In the genomic region with DNA sequence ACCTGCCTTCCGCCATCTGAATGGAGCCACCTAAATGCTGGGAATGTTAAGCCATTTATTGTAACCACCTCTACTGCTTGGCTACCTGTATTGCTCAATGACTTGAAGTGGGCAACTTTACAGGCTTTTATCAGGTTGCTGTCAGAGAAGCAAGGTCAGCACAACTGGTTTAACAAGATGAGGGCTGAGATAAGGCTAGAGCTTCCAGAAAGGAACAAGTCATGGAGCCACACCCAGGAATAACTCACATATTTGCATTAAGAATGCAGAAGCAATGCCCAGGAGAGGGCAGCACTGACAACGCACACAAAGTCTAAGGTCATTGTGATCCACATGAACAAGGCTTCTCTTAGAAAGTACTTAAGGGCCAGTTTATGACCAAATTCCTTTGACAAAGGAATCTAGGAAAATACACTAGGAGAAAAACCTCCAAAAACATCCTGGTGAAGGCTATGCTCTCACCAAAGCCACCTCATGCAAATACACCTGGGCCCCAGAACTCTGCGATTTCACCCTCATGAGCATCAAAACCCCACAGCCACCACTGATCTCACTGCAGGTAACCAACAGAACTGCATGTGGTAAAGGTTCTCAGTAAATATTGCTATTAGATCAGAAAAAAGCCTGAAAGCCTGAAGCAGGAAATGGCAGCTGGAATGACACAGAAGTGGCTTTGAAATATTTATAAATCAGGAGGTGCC, we compare ENCODE assay signal across 9 cellular contexts. TPM values are rescaled to one million over a fixed set of nuclear protein-coding genes. Genes with fewer than 3 reads are reported as not detected.
DNase-seq lines count a peak whose midpoint lies in the region; ATAC-seq, FAIRE-seq and TF ChIP-seq lines count a peak whose summit lies in the region.
"Had no signal": no experiment of that assay in that cellular context is flagged by ENCODE, and none has a peak within 500 bp of the region (broad histone marks: within the 10 kb centered on the region; RNA-seq: fewer than 3 reads in every experiment).

No MANE protein-coding gene starts in this region.

- H3K36me3 ChIP-seq in hepatocyte (replicated peaks; ENCODE audit: insufficient read depth, low read depth), result no peaks in the 10 kb centered on the region

- H3K27me3 ChIP-seq in hepatocyte, result no peaks in the 10 kb centered on the region

- H4K20me1 ChIP-seq in hepatocyte (ENCODE audit: insufficient read depth, poor library complexity, severe bottlenecking), result no peaks in the 10 kb centered on the region

- FAIRE-seq in GM12892 (lab: Jason Lieb, UNC), result peak; percentile 87

- H3K36me3 Mint-ChIP-seq in activated naive CD8-positive, alpha-beta T cell treated with anti-CD3 and anti-CD28 coated beads for 36 hours, result no peaks in the 10 kb centered on the region

- peak; percentile 65 for ATAC-seq in HG02840 (IDR thresholded peaks at IDR 0.05; ENCODE audit: low FRiP score, unreplicated experiment)

- WGBS in hepatocyte (ENCODE audit: low lambda C conversion rate, missing lambda C conversion rate), result 67% methylated on average over 3 of the region's 3 CpGs

- H3K9me2 ChIP-seq in hepatocyte (replicated peaks; ENCODE audit: insufficient read depth), result no peaks in the 10 kb centered on the region

- H3K4me3 ChIP-seq in AG09309 (ENCODE audit: control insufficient read depth, low read depth, low read length) (no peak overlapping the region), hepatocyte (no peak overlapping the region)
- H3K4me3 ChIP-seq: SK-N-MC had no signal

- H3K4me3 Mint-ChIP-seq in activated naive CD8-positive, alpha-beta T cell treated with anti-CD3 and anti-CD28 coated beads for 36 hours, result no peak overlapping the region

- no peaks in the 10 kb centered on the region for H3K27me3 Mint-ChIP-seq in activated naive CD8-positive, alpha-beta T cell treated with anti-CD3 and anti-CD28 coated beads for 36 hours

- peak overlapping the region; percentile 16 for H2AFZ ChIP-seq in hepatocyte

- no peak overlapping the region for H3K4me2 ChIP-seq in hepatocyte

- no peaks in the 10 kb centered on the region for H3K9me3 Mint-ChIP-seq in activated naive CD8-positive, alpha-beta T cell treated with anti-CD3 and anti-CD28 coated beads for 36 hours

- peaks cover 26% of the 10 kb centered on the region for H3K79me2 ChIP-seq in hepatocyte

- H3K27ac ChIP-seq in hepatocyte, result peak overlapping the region; percentile 84
- H3K27ac ChIP-seq: SK-N-MC had no signal

- TF ChIP-seq POLR2A in GM12892 (IDR thresholded peaks at IDR 0.05; ENCODE audit: low read depth, low read length), result no peak

- H3K4me1 ChIP-seq in hepatocyte (ENCODE audit: insufficient read depth), result peaks cover 8% of the 10 kb centered on the region

- H3K9me3 ChIP-seq in hepatocyte (ENCODE audit: low read depth), result no peaks in the 10 kb centered on the region

- peak; percentile 71 for TF ChIP-seq CTCF in AG09309 (IDR thresholded peaks at IDR 0.05; ENCODE audit: control insufficient read depth, insufficient read depth, low read depth, low read length, missing control alignments)
- peak; percentile 48 for TF ChIP-seq CTCF in hepatocyte (IDR thresholded peaks at IDR 0.05; ENCODE audit: poor library complexity)

- peaks cover 17% of the 10 kb centered on the region for H3K4me1 Mint-ChIP-seq in activated naive CD8-positive, alpha-beta T cell treated with anti-CD3 and anti-CD28 coated beads for 36 hours

- DNase-seq in AG09309 (ENCODE audit: low read depth) (peak; percentile 55), GM12892 (ENCODE audit: insufficient read length) (no peak), NCI-H2196 treated with DMSO at 0.1 percent for 48 hours (lab: John Stamatoyannopoulos, UW; ENCODE audit: unreplicated experiment) (peak; percentile 3), hepatocyte (ENCODE audit: low spot score) (peak; percentile 79), HuH-7.5 (ENCODE audit: low spot score) (no peak)
- DNase-seq in activated naive CD8-positive, alpha-beta T cell treated with anti-CD3 and anti-CD28 coated beads for 36 hours, result no peak
- peak; percentile 15 for DNase-seq in stimulated activated CD8-positive, alpha-beta memory T cell treated with anti-CD3 and anti-CD28 coated beads, Interleukin-4, amount 100 ng/mL, for 24 hours (ENCODE audit: low read depth)

- peak overlapping the region; percentile 21 for H3K27ac Mint-ChIP-seq in activated naive CD8-positive, alpha-beta T cell treated with anti-CD3 and anti-CD28 coated beads for 36 hours

RNA-seq across cellular contexts. Expression of a gene that starts 15.0 kb away (rescaled TPM):
- 14.9 TPM for polyA plus RNA-seq in GM12892 (2012; ENCODE audit: missing spikeins)
- 1 to 10 TPM; 1.2 to 1.3 TPM for total RNA-seq in activated naive CD8-positive, alpha-beta T cell treated with anti-CD3 and anti-CD28 coated beads for 36 hours
- 6.5 and 7.0 TPM in 2 replicates for total RNA-seq in hepatocyte
- polyA plus RNA-seq in hepatocyte, result 3.7 and 4.4 TPM in 2 replicates

RNA-seq across cellular contexts. Expression of a gene that starts 15.5 kb away (rescaled TPM):
- polyA plus RNA-seq in GM12892 (2012; ENCODE audit: missing spikeins), result 51.7 TPM
- total RNA-seq in activated naive CD8-positive, alpha-beta T cell treated with anti-CD3 and anti-CD28 coated beads for 36 hours, result 10 to 100 TPM; 22.0 to 24.4 TPM
- 22.6 and 23.2 TPM in 2 replicates for total RNA-seq in hepatocyte
- polyA plus RNA-seq in hepatocyte, result 18.1 and 32.8 TPM in 2 replicates

Comparison
In these comparisons a context has a peak if more than half of its experiments do, and no peak if none do; other contexts are left out.
1. DNase-seq: peak in AG09309 (single experiment), NCI-H2196 treated with DMSO at 0.1 percent for 48 hours (single experiment), hepatocyte (single experiment) and stimulated activated CD8-positive, alpha-beta memory T cell treated with anti-CD3 and anti-CD28 coated beads, Interleukin-4, amount 100 ng/mL, for 24 hours (single experiment); none in GM12892 (single experiment), activated naive CD8-positive, alpha-beta T cell treated with anti-CD3 and anti-CD28 coated beads for 36 hours (single experiment) and HuH-7.5 (single experiment).